Comparison of ENCODE assay signal across 8 cellular contexts in the genomic region with DNA sequence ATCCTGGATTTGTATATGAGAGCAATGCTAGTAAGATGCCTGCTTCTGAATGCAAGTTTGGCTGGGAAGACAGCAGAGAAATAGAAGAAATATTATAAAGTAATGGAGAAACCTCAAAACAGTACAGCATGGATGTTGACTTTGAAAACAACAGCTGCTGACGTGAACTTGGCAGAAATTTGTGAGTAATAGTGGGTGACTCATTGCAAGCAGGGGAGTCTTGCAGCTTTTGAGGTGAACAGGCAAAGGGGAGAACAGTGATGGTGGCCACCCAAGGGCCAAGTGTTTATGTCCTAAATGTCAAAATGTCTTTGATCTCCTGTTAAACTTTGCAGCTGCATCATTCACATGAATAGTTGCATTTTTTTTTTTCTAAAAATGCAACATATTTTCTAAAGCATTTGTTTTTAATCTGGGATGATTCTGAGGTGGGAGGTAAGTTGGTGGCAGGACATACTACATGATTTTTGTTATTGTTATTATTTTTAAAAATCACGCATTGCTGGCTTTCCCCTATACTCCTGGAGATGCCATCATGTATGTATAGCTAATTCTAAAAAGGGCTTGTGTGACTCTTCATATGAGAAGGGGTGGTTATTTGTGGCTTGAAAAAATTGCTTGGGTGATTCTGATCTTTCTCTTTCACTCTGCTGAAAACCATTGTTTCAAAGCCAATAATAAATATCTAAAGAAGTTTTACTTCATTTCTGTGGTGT.
A peak's percentile ranks its signal among the peaks of the same experiment; 100 is the strongest.
DNase-seq lines count a peak whose midpoint lies in the region; ATAC-seq and TF ChIP-seq lines count a peak whose summit lies in the region.
"Not testable (repeated sequence)": the region's sequence is repeated elsewhere in the genome, so short reads cannot be mapped to it uniquely, and the experiment has no call there.

No MANE protein-coding gene starts in this region.

- CTCF ChIA-PET in activated CD8-positive, alpha-beta memory T cell treated with anti-CD3 and anti-CD28 coated beads, Interleukin-2, amount 10 ng/mL, durations not matched to agents 7 days and 5 days (lab: Charles Lee), result not testable (repeated sequence)

- H3K27me3 Mint-ChIP-seq in activated CD8-positive, alpha-beta memory T cell treated with anti-CD3 and anti-CD28 coated beads, Interleukin-2, amount 10 ng/mL, durations not matched to agents 7 days and 5 days; chondrocyte (ENCODE audit: low read depth): not testable (repeated sequence)

- DNase-seq in EL, result peak; percentile 49
- peak; percentile 43 for DNase-seq in HCEC 1CT
- DNase-seq in HT1080 (ENCODE audit: low read depth), result peak; percentile 42
- not testable (repeated sequence) for DNase-seq in activated CD8-positive, alpha-beta memory T cell treated with anti-CD3 and anti-CD28 coated beads, Interleukin-2, amount 10 ng/mL, durations not matched to agents 7 days and 5 days; chondrocyte (ENCODE audit: low spot score)
- DNase-seq in non-pigmented ciliary epithelial cell (ENCODE audit: low read depth), result peak; percentile 38

- TF ChIP-seq CTCF in chondrocyte (IDR thresholded peaks at IDR 0.05), result not testable (repeated sequence)

- H3K4me3 Mint-ChIP-seq in activated CD8-positive, alpha-beta memory T cell treated with anti-CD3 and anti-CD28 coated beads, Interleukin-2, amount 10 ng/mL, durations not matched to agents 7 days and 5 days; chondrocyte (ENCODE audit: unreplicated experiment): not testable (repeated sequence)

- H3K27ac Mint-ChIP-seq in activated CD8-positive, alpha-beta memory T cell treated with anti-CD3 and anti-CD28 coated beads, Interleukin-2, amount 10 ng/mL, durations not matched to agents 7 days and 5 days, result peak overlapping the region; percentile 31
- peak overlapping the region; percentile 51 for H3K27ac Mint-ChIP-seq in chondrocyte (ENCODE audit: unreplicated experiment)

- peaks cover 25% of the 10 kb centered on the region for H3K36me3 Mint-ChIP-seq in activated CD8-positive, alpha-beta memory T cell treated with anti-CD3 and anti-CD28 coated beads, Interleukin-2, amount 10 ng/mL, durations not matched to agents 7 days and 5 days
- H3K36me3 Mint-ChIP-seq in chondrocyte (ENCODE audit: low read depth), result peaks cover 10% of the 10 kb centered on the region

- ATAC-seq in GM19372 (IDR thresholded peaks at IDR 0.05; ENCODE audit: low read depth, unreplicated experiment), result peak; percentile 48
- ATAC-seq in HG03066 (IDR thresholded peaks at IDR 0.05; ENCODE audit: low read depth, unreplicated experiment), result peak; percentile 77
- peak; percentile 72 for ATAC-seq in activated CD8-positive, alpha-beta memory T cell treated with anti-CD3 and anti-CD28 coated beads, Interleukin-2, amount 10 ng/mL, durations not matched to agents 7 days and 5 days

- not testable (repeated sequence) for H3K4me1 Mint-ChIP-seq in activated CD8-positive, alpha-beta memory T cell treated with anti-CD3 and anti-CD28 coated beads, Interleukin-2, amount 10 ng/mL, durations not matched to agents 7 days and 5 days; chondrocyte (ENCODE audit: low read depth)

- not testable (repeated sequence) for H3K9me3 Mint-ChIP-seq in activated CD8-positive, alpha-beta memory T cell treated with anti-CD3 and anti-CD28 coated beads, Interleukin-2, amount 10 ng/mL, durations not matched to agents 7 days and 5 days (ENCODE audit: low read depth); chondrocyte (ENCODE audit: low read depth)
